26 cellular contexts compared by ENCODE assay signal in genomic region chr16:49466881-49467280, GRCh38.
A peak's percentile ranks its signal among the peaks of the same experiment; 100 is the strongest.
DNase-seq lines count a peak whose midpoint lies in the region; ATAC-seq and TF ChIP-seq lines count a peak whose summit lies in the region.
"Had no signal": no experiment of that assay in that cellular context is flagged by ENCODE, and none has a peak within 500 bp of the region (broad histone marks: within the 10 kb centered on the region; RNA-seq: fewer than 3 reads in every experiment).

No MANE protein-coding gene starts in this region.

- intact Hi-C loops in left colon (cut with DNase I, micrococcal nuclease) = no loop called here

- peak; percentile 19 for DNase-seq in activated T-cell treated with anti-CD3 and anti-CD28 coated beads, Interleukin-2, amount 50 U/mL, for 1 hour
- no peak for DNase-seq in activated T-cell treated with anti-CD3 and anti-CD28 coated beads, Interleukin-2, amount 50 U/mL, for 24 hours
- peak; percentile 15 for DNase-seq in NCI-H69 (lab: John Stamatoyannopoulos, UW)
- peak; percentile 26 for DNase-seq in left lobe of liver (ENCODE audit: low spot score)
- peak; percentile 58 for DNase-seq in type B pancreatic cell (ENCODE audit: extremely low spot score, unreplicated experiment)
- DNase-seq in left colon = no peak
- no peak for DNase-seq in SW 1271 (lab: John Stamatoyannopoulos, UW)
- DNase-seq: activated CD8-positive, alpha-beta T cell treated with anti-CD3 and anti-CD28 coated beads for 36 hours; activated naive CD4-positive, alpha-beta T cell treated with Interleukin-2 at 50 U/mL for 16 hours; body of pancreas; CD8-positive, alpha-beta memory T cell; DMS 273 treated with DMSO at 0.1 percent for 48 hours; dorsolateral prefrontal cortex; GOT3; kidney glomerular epithelial cell; mammary epithelial cell; NK-92 treated with Interleukin-12 subunit alpha and Interleukin-12 subunit beta, amount 100 ng/mL, for 24 hours; pancreas; PC-3; stimulated activated naive CD4-positive, alpha-beta T cell treated with Interleukin-2 at 50 U/mL for 16 hours; T-helper 2 cell; testis had no signal

- H3K4me1 Mint-ChIP-seq in activated T-cell treated with anti-CD3 and anti-CD28 coated beads, Interleukin-2, amount 50 U/mL, for 24 hours (ENCODE audit: low read depth) = peaks cover 35% of the 10 kb centered on the region
- H3K4me1 Mint-ChIP-seq in type B pancreatic cell (ENCODE audit: unreplicated experiment) = peaks cover 5% of the 10 kb centered on the region

- H3K36me3 Mint-ChIP-seq in activated T-cell treated with anti-CD3 and anti-CD28 coated beads, Interleukin-2, amount 50 U/mL, for 24 hours (ENCODE audit: low read depth) = no peaks in the 10 kb centered on the region
- no peaks in the 10 kb centered on the region for H3K36me3 Mint-ChIP-seq in type B pancreatic cell
- H3K36me3 Mint-ChIP-seq: CD8-positive, alpha-beta memory T cell; neural progenitor cell had no signal

- no peaks in the 10 kb centered on the region for H3K9me3 Mint-ChIP-seq in activated T-cell treated with anti-CD3 and anti-CD28 coated beads, Interleukin-2, amount 50 U/mL, for 24 hours
- H3K9me3 Mint-ChIP-seq in type B pancreatic cell = no peaks in the 10 kb centered on the region
- H3K9me3 Mint-ChIP-seq: activated CD8-positive, alpha-beta T cell treated with anti-CD3 and anti-CD28 coated beads for 36 hours; CD8-positive, alpha-beta memory T cell had no signal

- H3K27me3 Mint-ChIP-seq in activated T-cell treated with anti-CD3 and anti-CD28 coated beads, Interleukin-2, amount 50 U/mL, for 24 hours = no peaks in the 10 kb centered on the region
- peaks cover 49% of the 10 kb centered on the region for H3K27me3 Mint-ChIP-seq in type B pancreatic cell
- H3K27me3 Mint-ChIP-seq: activated CD8-positive, alpha-beta T cell treated with anti-CD3 and anti-CD28 coated beads for 36 hours; B cell had no signal

- no peak for TF ChIP-seq CTCF in type B pancreatic cell (conservative IDR thresholded peaks at IDR 0.05)

- H3K4me3 Mint-ChIP-seq in activated T-cell treated with anti-CD3 and anti-CD28 coated beads, Interleukin-2, amount 50 U/mL, for 24 hours = no peak overlapping the region
- H3K4me3 Mint-ChIP-seq in type B pancreatic cell = no peak overlapping the region
- H3K4me3 Mint-ChIP-seq: activated CD8-positive, alpha-beta T cell treated with anti-CD3 and anti-CD28 coated beads for 36 hours; B cell; CD8-positive, alpha-beta memory T cell had no signal

- no peak for ATAC-seq in left lobe of liver
- no peak for ATAC-seq in left colon
- no peak for ATAC-seq in GM21390 (IDR thresholded peaks at IDR 0.05; ENCODE audit: unreplicated experiment)
- ATAC-seq: activated CD8-positive, alpha-beta T cell treated with anti-CD3 and anti-CD28 coated beads for 36 hours; body of pancreas; gastroesophageal sphincter; pancreas; PC-3 had no signal

- H3K27ac Mint-ChIP-seq in activated T-cell treated with anti-CD3 and anti-CD28 coated beads, Interleukin-2, amount 50 U/mL, for 24 hours = no peak overlapping the region
- H3K27ac Mint-ChIP-seq in type B pancreatic cell = no peak overlapping the region
- H3K27ac Mint-ChIP-seq: activated CD8-positive, alpha-beta T cell treated with anti-CD3 and anti-CD28 coated beads for 36 hours; B cell; neural progenitor cell had no signal

Comparison
In these comparisons a context has a peak if more than half of its experiments do, and no peak if none do; other contexts are left out.
1. DNase-seq: peak in activated T-cell treated with anti-CD3 and anti-CD28 coated beads, Interleukin-2, amount 50 U/mL, for 1 hour (single experiment), NCI-H69 (single experiment), left lobe of liver (single experiment) and type B pancreatic cell (single experiment); none in activated T-cell treated with anti-CD3 and anti-CD28 coated beads, Interleukin-2, amount 50 U/mL, for 24 hours (single experiment), left colon (0 of 2) and SW 1271 (0 of 2).